ENCODE assay signal across 17 cellular contexts in the genomic region with DNA sequence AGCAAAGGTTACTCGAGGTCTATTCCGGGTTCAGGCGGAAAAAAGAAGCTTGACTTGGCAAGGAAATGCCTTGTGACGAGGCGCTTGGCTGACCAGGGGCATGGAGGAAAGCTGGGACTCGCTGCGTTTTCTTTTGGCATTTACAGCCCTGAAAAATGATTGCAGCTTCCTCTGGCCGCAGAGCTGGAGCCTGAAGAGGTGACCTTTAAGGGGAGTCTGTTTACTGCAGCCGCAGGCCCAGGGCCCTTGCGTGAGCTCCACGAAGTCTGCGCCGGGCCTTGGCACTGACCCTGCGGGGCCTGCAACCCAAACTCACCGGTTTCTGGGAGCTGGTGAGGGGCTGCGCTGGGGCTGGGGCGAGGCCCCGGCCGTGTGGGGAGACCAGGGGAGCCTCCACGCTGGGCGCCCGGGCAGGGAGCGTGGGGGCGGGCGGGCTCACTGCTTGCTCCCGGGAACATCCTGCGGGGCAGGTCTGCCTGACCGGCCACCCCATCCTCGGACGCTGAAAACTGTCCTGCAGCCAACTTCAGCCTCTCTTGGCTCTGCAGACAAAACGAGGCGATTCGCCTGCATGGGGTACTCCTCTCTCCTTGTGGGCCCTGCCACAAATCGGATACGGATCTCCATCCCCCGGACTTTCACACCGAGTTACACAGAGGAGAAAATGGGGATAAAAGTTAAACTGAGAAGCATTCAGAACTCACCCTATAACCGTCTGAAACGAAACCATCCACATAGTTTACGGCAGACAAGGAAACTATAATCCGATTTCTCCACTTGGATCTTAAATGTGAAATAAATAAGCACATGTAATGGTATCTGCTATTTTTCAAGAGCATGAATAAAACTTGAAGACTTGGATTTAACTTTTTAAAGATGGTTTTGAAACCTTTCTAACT.
DNase-seq lines count a peak whose midpoint lies in the region; ATAC-seq and TF ChIP-seq lines count a peak whose summit lies in the region.
"Had no signal": no experiment of that assay in that cellular context is flagged by ENCODE, and none has a peak within 500 bp of the region (broad histone marks: within the 10 kb centered on the region; RNA-seq: fewer than 3 reads in every experiment).

No MANE protein-coding gene starts in this region.

- H3K4me1 ChIP-seq in NT2/D1 (ENCODE audit: insufficient read depth, insufficient read length): peaks cover 4% of the 10 kb centered on the region
- no peaks in the 10 kb centered on the region for H3K4me1 ChIP-seq in esophagus (ENCODE audit: control insufficient read depth in 2 of 2, insufficient read depth in 2 of 2, low read length in 1 of 2)
- no peaks in the 10 kb centered on the region for H3K4me1 ChIP-seq in testis
- H3K4me1 ChIP-seq: ascending aorta, BE2C, foreskin keratinocyte had no signal

- peaks cover 3% of the 10 kb centered on the region for H3K27me3 ChIP-seq in NT2/D1 (ENCODE audit: insufficient read depth, insufficient read length)
- H3K27me3 ChIP-seq in esophagus (ENCODE audit: control insufficient read depth in 1 of 2, insufficient read depth in 2 of 2, low read length in 2 of 2): no peaks in the 10 kb centered on the region
- H3K27me3 ChIP-seq in testis: no peaks in the 10 kb centered on the region
- H3K27me3 ChIP-seq: foreskin keratinocyte had no signal

- ATAC-seq in HG02852 (IDR thresholded peaks at IDR 0.05; ENCODE audit: unreplicated experiment) (no peak), GM18870 (IDR thresholded peaks at IDR 0.05; ENCODE audit: unreplicated experiment) (no peak)
- ATAC-seq: activated CD8-positive, alpha-beta T cell treated with anti-CD3 and anti-CD28 coated beads for 36 hours; foreskin keratinocyte had no signal

- no peak for DNase-seq in NT2/D1 (ENCODE audit: low read depth, low spot score)
- peak; percentile 89 for DNase-seq in mesenteric fat pad (ENCODE audit: low spot score)
- DNase-seq in testis: no peak
- no peak for DNase-seq in AG20443 (ENCODE audit: low spot score)
- no peak for DNase-seq in NCI-H526 (lab: John Stamatoyannopoulos, UW)
- DNase-seq: activated CD8-positive, alpha-beta T cell treated with anti-CD3 and anti-CD28 coated beads for 36 hours; BE2C; DMS53; foreskin keratinocyte; NCI-H2029 treated with DMSO at 0.1 percent for 48 hours; NCI-H774; SHP77; small intestine had no signal

- H3K36me3 ChIP-seq in NT2/D1 (ENCODE audit: insufficient read depth, insufficient read length, low read length): no peaks in the 10 kb centered on the region
- H3K36me3 ChIP-seq in esophagus (ENCODE audit: control insufficient read depth in 2 of 2, insufficient read depth in 2 of 2, low read length in 1 of 2): no peaks in the 10 kb centered on the region
- no peaks in the 10 kb centered on the region for H3K36me3 ChIP-seq in testis (ENCODE audit: low read depth, missing control alignments)
- H3K36me3 ChIP-seq: ascending aorta, BE2C had no signal

- H3K27ac ChIP-seq in esophagus (ENCODE audit: low read depth in 2 of 2, low read length in 1 of 2) (peak overlapping the region; percentile 72 to 75), testis (peak overlapping the region; percentile 16 to 64)
- H3K27ac ChIP-seq: ascending aorta, foreskin keratinocyte had no signal

- WGBS in esophagus, 2 donors: 55 to 60% methylated on average over 41 of the region's 41 CpGs
- WGBS in testis, 2 donors: 13 to 14% methylated on average over 29 to 35 of the region's 41 CpGs

- H3K9ac ChIP-seq in NT2/D1 (ENCODE audit: insufficient read length, low read depth): peak overlapping the region; percentile 32

- H3K4me3 ChIP-seq in NT2/D1 (ENCODE audit: insufficient read length, low read depth) (no peak overlapping the region), esophagus (ENCODE audit: low read depth in 1 of 2, low read length in 2 of 2) (no peak overlapping the region), testis (peak overlapping the region; percentile 2 to 55)
- H3K4me3 ChIP-seq: ascending aorta had no signal

- intact Hi-C loops in testis (cut with DNase I; ENCODE audit: low total_unique reads): no loop called here

- no peaks in the 10 kb centered on the region for H3K9me3 ChIP-seq in NT2/D1 (ENCODE audit: insufficient read depth, low read length)
- no peaks in the 10 kb centered on the region for H3K9me3 ChIP-seq in esophagus (ENCODE audit: control insufficient read depth in 2 of 2, insufficient read depth in 1 of 2, low read depth in 1 of 2, low read length in 1 of 2)
- H3K9me3 ChIP-seq in testis: no peaks in the 10 kb centered on the region
- H3K9me3 ChIP-seq: ascending aorta, BE2C had no signal

- no peak for TF ChIP-seq CTCF in testis (IDR thresholded peaks at IDR 0.05)

- TF ChIP-seq POLR2A in testis (IDR thresholded peaks at IDR 0.05): no peak

Comparison
In these comparisons a context has a peak if more than half of its experiments do, and no peak if none do; other contexts are left out.
1. H3K4me3 ChIP-seq: peak in testis (2 of 2); none in NT2/D1 (single experiment) and esophagus (0 of 2).